In the genomic region with DNA sequence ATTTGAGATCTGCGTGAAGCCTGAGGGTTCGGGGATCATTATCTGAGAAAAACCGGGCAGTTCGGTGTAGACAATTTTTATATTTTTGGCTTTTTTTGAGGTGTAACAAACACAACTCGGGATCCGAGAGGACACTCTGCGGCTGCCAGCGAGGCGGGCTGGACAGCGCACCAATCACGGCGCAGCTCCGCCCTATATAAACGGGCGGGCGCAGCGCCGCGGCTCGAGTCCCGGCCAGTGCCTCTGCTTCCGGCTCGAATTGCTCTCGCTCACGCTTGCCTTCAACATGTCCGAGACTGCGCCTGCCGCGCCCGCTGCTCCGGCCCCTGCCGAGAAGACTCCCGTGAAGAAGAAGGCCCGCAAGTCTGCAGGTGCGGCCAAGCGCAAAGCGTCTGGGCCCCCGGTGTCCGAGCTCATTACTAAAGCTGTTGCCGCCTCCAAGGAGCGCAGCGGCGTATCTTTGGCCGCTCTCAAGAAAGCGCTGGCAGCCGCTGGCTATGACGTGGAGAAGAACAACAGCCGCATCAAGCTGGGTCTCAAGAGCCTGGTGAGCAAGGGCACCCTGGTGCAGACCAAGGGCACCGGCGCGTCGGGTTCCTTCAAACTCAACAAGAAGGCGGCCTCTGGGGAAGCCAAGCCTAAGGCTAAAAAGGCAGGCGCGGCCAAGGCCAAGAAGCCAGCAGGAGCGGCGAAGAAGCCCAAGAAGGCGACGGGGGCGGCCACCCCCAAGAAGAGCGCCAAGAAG, we compare ENCODE assay signal across 8 cellular contexts.
DNase-seq lines count a peak whose midpoint lies in the region; ATAC-seq lines count a peak whose summit lies in the region.

No MANE protein-coding gene starts in this region.

- peak; percentile 60 for DNase-seq in DMS53 treated with DMSO at 0.1 percent for 48 hours (lab: John Stamatoyannopoulos, UW; ENCODE audit: unreplicated experiment)
- DNase-seq in KG1 (lab: John Stamatoyannopoulos, UW): peak; percentile 79
- DNase-seq in RKO (ENCODE audit: low spot score): peak; percentile 91
- DNase-seq in activated T-helper 9 cell treated with anti-CD3 and anti-CD28 coated beads, Interleukin-2, amount 50 U/mL, for 16 hours (ENCODE audit: low read depth): peak; percentile 79
- DNase-seq in fibroblast of peridontal ligament (ENCODE audit: extremely low read depth): peak; percentile 87
- peak; percentile 94 for DNase-seq in natural killer cell treated with Interleukin-12 subunit alpha and Interleukin-12 subunit beta and Interleukin-15 and Interleukin-18, amount 100 ng/mL, for 72 hours (ENCODE audit: low spot score)
- DNase-seq in stimulated activated naive CD4-positive, alpha-beta T cell (lab: John Stamatoyannopoulos, UW): peak; percentile 69 to 90 (median 82)

- no peaks in the 10 kb centered on the region for H3K27me3 Mint-ChIP-seq in natural killer cell treated with Interleukin-12 subunit alpha and Interleukin-12 subunit beta and Interleukin-15 and Interleukin-18, amount 100 ng/mL, for 72 hours

- H3K36me3 Mint-ChIP-seq in natural killer cell treated with Interleukin-12 subunit alpha and Interleukin-12 subunit beta and Interleukin-15 and Interleukin-18, amount 100 ng/mL, for 72 hours: no peaks in the 10 kb centered on the region

- peak overlapping the region; percentile 91 to 96 for H3K27ac Mint-ChIP-seq in natural killer cell treated with Interleukin-12 subunit alpha and Interleukin-12 subunit beta and Interleukin-15 and Interleukin-18, amount 100 ng/mL, for 72 hours

- ATAC-seq in GM21723 (IDR thresholded peaks at IDR 0.05; ENCODE audit: unreplicated experiment): peak; percentile 56
- peak; percentile 73 to 84 for ATAC-seq in natural killer cell treated with Interleukin-12 subunit alpha and Interleukin-12 subunit beta and Interleukin-15 and Interleukin-18, amount 100 ng/mL, for 72 hours

- H3K4me3 Mint-ChIP-seq in natural killer cell treated with Interleukin-12 subunit alpha and Interleukin-12 subunit beta and Interleukin-15 and Interleukin-18, amount 100 ng/mL, for 72 hours: peak overlapping the region; percentile 99

- H3K4me1 Mint-ChIP-seq in natural killer cell treated with Interleukin-12 subunit alpha and Interleukin-12 subunit beta and Interleukin-15 and Interleukin-18, amount 100 ng/mL, for 72 hours (ENCODE audit: low read depth in 2 of 2): peaks cover 41 to 52% of the 10 kb centered on the region in 2 donors

- H3K9me3 Mint-ChIP-seq in natural killer cell treated with Interleukin-12 subunit alpha and Interleukin-12 subunit beta and Interleukin-15 and Interleukin-18, amount 100 ng/mL, for 72 hours: no peaks in the 10 kb centered on the region

Comparison
In these comparisons a context has a peak if more than half of its experiments do, and no peak if none do; other contexts are left out.
1. Peak in every context shown above with its lines: DNase-seq and ATAC-seq.